In the genomic region with DNA sequence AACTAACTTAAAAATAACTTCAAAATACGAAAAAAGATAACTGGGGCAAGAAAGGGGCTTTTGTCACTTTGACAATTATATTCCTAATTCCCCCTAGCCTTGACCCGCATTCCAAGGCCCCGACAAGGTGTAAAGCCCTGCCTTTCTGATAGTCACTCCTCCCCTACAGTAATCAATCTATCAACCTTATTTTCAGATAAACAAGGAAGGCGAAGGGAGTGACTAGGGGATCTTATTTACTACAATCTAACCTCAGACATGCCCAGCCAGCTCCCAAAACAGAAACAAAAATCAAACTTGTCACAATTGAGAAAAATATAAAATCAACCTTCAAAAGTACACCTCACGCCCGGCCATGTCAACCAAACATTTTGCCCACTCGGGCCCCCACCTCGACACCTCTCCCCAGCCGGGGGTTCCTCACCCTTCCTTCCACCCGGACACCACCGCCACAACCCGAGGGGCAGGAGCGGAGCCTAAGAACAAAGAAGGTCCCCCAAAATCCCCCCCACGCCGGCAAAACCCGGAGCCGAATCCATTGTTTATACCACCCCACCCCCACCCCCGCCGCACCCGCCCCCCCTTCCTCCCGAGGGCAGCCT, we compare ENCODE assay signal across 8 cellular contexts. TPM values are rescaled to one million over a fixed set of nuclear protein-coding genes. Genes with fewer than 3 reads are reported as not detected.
DNase-seq lines count a peak whose midpoint lies in the region; ATAC-seq and TF ChIP-seq lines count a peak whose summit lies in the region.

No MANE protein-coding gene starts in this region.

- peak overlapping the region; percentile 82 to 90 for H3K27ac ChIP-seq in coronary artery
- peak overlapping the region; percentile 79 for H3K27ac ChIP-seq in muscle layer of colon (ENCODE audit: low read depth, low read length)

- peaks cover 47% of the 10 kb centered on the region for H3K79me2 ChIP-seq in Loucy (ENCODE audit: insufficient read depth, low read length)

- peaks cover 40% of the 10 kb centered on the region for H3K4me1 ChIP-seq in Loucy (ENCODE audit: insufficient read depth, low read length, poor library complexity, severe bottlenecking)
- peaks cover 23% of the 10 kb centered on the region for H3K4me1 ChIP-seq in muscle layer of colon (ENCODE audit: insufficient read depth, low read length)

- no peaks in the 10 kb centered on the region; the same call in 1 of the 2 replicates for H3K36me3 ChIP-seq in Loucy (ENCODE audit: insufficient read depth, low read length)
- H3K36me3 ChIP-seq in muscle layer of colon (ENCODE audit: insufficient read depth, low read length) = peaks cover 22% of the 10 kb centered on the region

- H3K27me3 ChIP-seq in Loucy (ENCODE audit: insufficient read depth, low read length, poor library complexity, severe bottlenecking) (no peaks in the 10 kb centered on the region), muscle layer of colon (ENCODE audit: control insufficient read depth in 1 of 2, insufficient read depth in 2 of 2, low read length in 2 of 2) (no peaks in the 10 kb centered on the region)

- DNase-seq in AG10803 (ENCODE audit: low read depth) = no peak
- DNase-seq in coronary artery (ENCODE audit: low spot score) = no peak
- no peak for DNase-seq in DMS79 (lab: John Stamatoyannopoulos, UW)
- DNase-seq in occipital lobe (lab: John Stamatoyannopoulos, UW) = no peak

- H3K9me3 ChIP-seq in Loucy (ENCODE audit: insufficient read depth, low read depth, low read length) (no peaks in the 10 kb centered on the region), muscle layer of colon (ENCODE audit: low read length) (no peaks in the 10 kb centered on the region)

- H4K20me1 ChIP-seq in Loucy (ENCODE audit: insufficient read depth, low read length, poor library complexity, severe bottlenecking) = peaks cover 12% of the 10 kb centered on the region

- peak overlapping the region; percentile 81 for H3K4me3 ChIP-seq in AG10803 (ENCODE audit: low read length)
- peak overlapping the region; percentile 79 for H3K4me3 ChIP-seq in Loucy (ENCODE audit: low read length, poor library complexity, severe bottlenecking)
- H3K4me3 ChIP-seq in coronary artery = peak overlapping the region; percentile 85
- peak overlapping the region; percentile 65 to 80 for H3K4me3 ChIP-seq in muscle layer of colon (ENCODE audit: low read depth in 1 of 2, low read length in 2 of 2)

- no peaks in the 10 kb centered on the region for H3F3A ChIP-seq in Loucy (ENCODE audit: low read depth)

- H3K4me2 ChIP-seq in Loucy (ENCODE audit: low read depth, low read length, poor library complexity, severe bottlenecking) = peak overlapping the region; percentile 88

- H3K9ac ChIP-seq in Loucy (ENCODE audit: low read depth, low read length, poor library complexity, severe bottlenecking) (peak overlapping the region; percentile 85), muscle layer of colon (ENCODE audit: low read length) (peak overlapping the region; percentile 35)

- H2AFZ ChIP-seq in Loucy (ENCODE audit: low read length) = no peak overlapping the region

- H3K9me2 ChIP-seq in Loucy (replicated peaks; ENCODE audit: low read depth, low read length) = no peaks in the 10 kb centered on the region

- ATAC-seq in GM19395 (IDR thresholded peaks at IDR 0.05; ENCODE audit: unreplicated experiment) (no peak), GM21786 (IDR thresholded peaks at IDR 0.05; ENCODE audit: unreplicated experiment) (no peak)

- no peak for TF ChIP-seq CTCF in AG10803 (conservative IDR thresholded peaks at IDR 0.05; ENCODE audit: low read length)
- TF ChIP-seq CTCF in Loucy (conservative IDR thresholded peaks at IDR 0.05; ENCODE audit: low read length) = no peak
- no peak for TF ChIP-seq CTCF in coronary artery (IDR thresholded peaks at IDR 0.05)

RNA-seq across cellular contexts. Expression of a gene that starts 0.6 kb away (rescaled TPM):
- total RNA-seq in occipital lobe = 12.2 TPM

RNA-seq across cellular contexts. Expression of a gene that starts 32.0 kb away (rescaled TPM):
- total RNA-seq in occipital lobe = 62.1 TPM
